8 cellular contexts compared by ENCODE assay signal in the genomic region with DNA sequence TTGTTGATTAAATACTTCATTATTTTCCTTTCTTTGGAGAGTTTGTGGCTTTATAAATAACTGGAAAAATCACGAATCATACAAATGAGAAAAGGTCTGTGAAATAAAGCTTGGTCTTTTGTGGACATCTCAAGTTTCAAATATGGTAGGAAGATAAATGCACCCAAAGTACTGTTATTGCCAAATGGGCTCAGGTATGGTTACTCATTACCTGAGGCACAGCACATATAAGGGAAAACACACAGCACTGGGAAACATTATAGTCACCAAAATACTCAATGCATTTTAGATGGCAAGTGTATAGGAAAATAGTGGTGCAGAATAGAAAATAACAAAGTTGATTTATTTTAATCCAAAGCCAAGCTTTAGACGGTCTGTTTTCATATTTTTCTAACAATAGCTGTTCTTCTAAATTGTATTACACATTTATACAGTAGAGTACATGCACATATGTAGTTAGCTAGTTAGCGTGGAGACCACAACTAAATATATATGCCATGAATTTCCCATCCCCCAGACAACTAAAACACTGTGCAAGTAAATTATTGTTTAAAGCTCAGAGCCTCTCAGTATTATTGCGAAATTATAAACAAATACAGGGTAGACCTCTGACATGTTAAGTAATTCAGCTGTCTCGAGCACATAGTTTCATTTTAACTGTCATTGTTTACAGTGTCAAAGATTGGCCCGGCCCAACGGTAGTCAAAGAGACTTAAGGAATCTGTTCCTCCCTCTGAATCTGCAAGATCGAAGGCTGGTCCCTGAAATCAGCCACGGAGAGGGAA.
A peak's percentile ranks its signal among the peaks of the same experiment; 100 is the strongest.
DNase-seq lines count a peak whose midpoint lies in the region; ATAC-seq and TF ChIP-seq lines count a peak whose summit lies in the region.

No MANE protein-coding gene starts in this region.

- peak; percentile 21 for ATAC-seq in GM21786 (IDR thresholded peaks at IDR 0.05; ENCODE audit: unreplicated experiment)
- peak; percentile 35 to 43 for ATAC-seq in naive thymus-derived CD8-positive, alpha-beta T cell

- peak overlapping the region; percentile 98 to 100 (median 100) for H3K4me3 Mint-ChIP-seq in naive thymus-derived CD8-positive, alpha-beta T cell

- peaks cover 0 to 8% (median 1%) of the 10 kb centered on the region in 3 donors for H3K36me3 Mint-ChIP-seq in naive thymus-derived CD8-positive, alpha-beta T cell

- WGBS in ectodermal cell, 2 experiments, result 35 to 36% methylated on average over 8 of the region's 9 CpGs

- no peaks in the 10 kb centered on the region for H3K27me3 ChIP-seq in ectodermal cell (ENCODE audit: control insufficient read depth, insufficient read depth, low read length, poor library complexity, severe bottlenecking)

- POLR2A ChIA-PET in naive thymus-derived CD8-positive, alpha-beta T cell (lab: Charles Lee), result interaction anchor here (0.6 to 3.0 kb wide), 6 partner anchors 9 to 910 kb away, joined by 3 to 21 read pairs (median 12); partner anchors contain the start of gene ZBTB2

- H3K36me3 ChIP-seq in ectodermal cell (ENCODE audit: control insufficient read depth, insufficient read depth, low read length), result no peaks in the 10 kb centered on the region

- H3K4me1 ChIP-seq in ectodermal cell (ENCODE audit: control insufficient read depth, insufficient read depth, low read length), result no peaks in the 10 kb centered on the region

- no peaks in the 10 kb centered on the region for H3K9me3 ChIP-seq in ectodermal cell (ENCODE audit: control insufficient read depth, low read length)

- peak overlapping the region; percentile 13 for H3K27ac ChIP-seq in ectodermal cell (ENCODE audit: insufficient read depth, low read depth, low read length, poor library complexity, severe bottlenecking)

- H3K27ac Mint-ChIP-seq in naive thymus-derived CD8-positive, alpha-beta T cell, result peak overlapping the region; percentile 97 to 100 (median 98)

- H3K9me3 Mint-ChIP-seq in naive thymus-derived CD8-positive, alpha-beta T cell, result no peaks in the 10 kb centered on the region

- no peaks in the 10 kb centered on the region for H3K27me3 Mint-ChIP-seq in naive thymus-derived CD8-positive, alpha-beta T cell

- TF ChIP-seq CTCF in GM12865 (IDR thresholded peaks at IDR 0.05; ENCODE audit: insufficient read depth, low read depth, low read length, missing control alignments), result no peak

- H3K4me3 ChIP-seq in GM12865 (ENCODE audit: low read depth, low read length), result peak overlapping the region; percentile 66
- H3K4me3 ChIP-seq in ectodermal cell (ENCODE audit: insufficient read depth, low read depth, low read length), result peak overlapping the region; percentile 67

- DNase-seq in GM12865 (ENCODE audit: low read depth), result no peak
- peak; percentile 62 for DNase-seq in LHCN-M2 (ENCODE audit: low read depth)
- DNase-seq in naive thymus-derived CD8-positive, alpha-beta T cell, result no peak
- no peak for DNase-seq in DMS153 treated with DMSO at 0.1 percent for 48 hours (lab: John Stamatoyannopoulos, UW; ENCODE audit: unreplicated experiment)
- no peak for DNase-seq in NCI-H510A (lab: John Stamatoyannopoulos, UW)
- DNase-seq in NK-92 treated with Interleukin-12 subunit alpha and Interleukin-12 subunit beta, amount 100 ng/mL, for 24 hours (lab: John Stamatoyannopoulos, UW), result no peak

- H3K4me1 Mint-ChIP-seq in naive thymus-derived CD8-positive, alpha-beta T cell, result peaks cover 23 to 50% (median 47%) of the 10 kb centered on the region in 4 donors
